In the genomic region with DNA sequence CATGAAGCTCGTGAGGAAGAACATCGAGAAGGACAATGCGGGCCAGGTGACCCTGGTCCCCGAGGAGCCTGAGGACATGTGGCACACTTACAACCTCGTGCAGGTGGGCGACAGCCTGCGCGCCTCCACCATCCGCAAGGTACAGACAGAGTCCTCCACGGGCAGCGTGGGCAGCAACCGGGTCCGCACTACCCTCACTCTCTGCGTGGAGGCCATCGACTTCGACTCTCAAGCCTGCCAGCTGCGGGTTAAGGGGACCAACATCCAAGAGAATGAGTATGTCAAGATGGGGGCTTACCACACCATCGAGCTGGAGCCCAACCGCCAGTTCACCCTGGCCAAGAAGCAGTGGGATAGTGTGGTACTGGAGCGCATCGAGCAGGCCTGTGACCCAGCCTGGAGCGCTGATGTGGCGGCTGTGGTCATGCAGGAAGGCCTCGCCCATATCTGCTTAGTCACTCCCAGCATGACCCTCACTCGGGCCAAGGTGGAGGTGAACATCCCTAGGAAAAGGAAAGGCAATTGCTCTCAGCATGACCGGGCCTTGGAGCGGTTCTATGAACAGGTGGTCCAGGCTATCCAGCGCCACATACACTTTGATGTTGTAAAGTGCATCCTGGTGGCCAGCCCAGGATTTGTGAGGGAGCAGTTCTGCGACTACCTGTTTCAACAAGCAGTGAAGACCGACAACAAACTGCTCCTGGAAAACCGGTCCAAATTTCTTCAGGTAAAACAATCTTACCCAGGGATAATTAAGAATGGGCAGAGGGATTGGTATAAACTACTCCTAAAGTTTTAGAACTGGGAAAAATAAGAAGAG, we compare ENCODE assay signal across 1 cellular context.
TF ChIP-seq lines count a peak whose summit lies in the region.

No MANE protein-coding gene starts in this region.

TF ChIP-seq in K562, 482 proteins besides CTCF, POLR2A, EP300 and RAD21 (continued from another document):
- TF ChIP-seq MEIS2 (IDR thresholded peaks at IDR 0.05; ENCODE audit: partially characterized antibody) (no peak), NCOR1 (IDR thresholded peaks at IDR 0.05) (no peak), ARID2 (IDR thresholded peaks at IDR 0.05) (no peak), TSHZ1 (CRISPR knock-in tag; IDR thresholded peaks at IDR 0.05) (no peak), FOSL1 (tag; conservative IDR thresholded peaks at IDR 0.05) (no peak), ZEB2 (IDR thresholded peaks at IDR 0.05) (peak; percentile 13; the same call in 1 of the 2 replicates), ZZZ3 (IDR thresholded peaks at IDR 0.05) (0 out of 2 replicates have a peak, but pooled peaks have one; percentile 61), MCM5 (IDR thresholded peaks at IDR 0.05; ENCODE audit: low read depth) (no peak), KAT8 (IDR thresholded peaks at IDR 0.05; ENCODE audit: low read depth) (no peak), JUN (IDR thresholded peaks at IDR 0.05; ENCODE audit: borderline replicate concordance, low read depth, low read length) (no peak), JUN (CRISPR knock-in tag; IDR thresholded peaks at IDR 0.05; ENCODE audit: borderline replicate concordance) (no peak), LCOR (CRISPR knock-in tag; IDR thresholded peaks at IDR 0.05) (no peak), ZNF24 (IDR thresholded peaks at IDR 0.05) (no peak), ZNF79 (CRISPR knock-in tag; IDR thresholded peaks at IDR 0.05; ENCODE audit: low read depth) (no peak), ZNF707 (CRISPR knock-in tag; conservative IDR thresholded peaks at IDR 0.05) (no peak), SRSF3 (IDR thresholded peaks at IDR 0.05; ENCODE audit: insufficient read depth, low read length) (0 out of 2 replicates have a peak, but pooled peaks have one; percentile 71), SMARCC2 (IDR thresholded peaks at IDR 0.05; ENCODE audit: low read depth) (no peak), NONO (IDR thresholded peaks at IDR 0.05; ENCODE audit: low read depth in 2 of 2, low read length in 1 of 2) (no peak), SMAD1 (IDR thresholded peaks at IDR 0.05; ENCODE audit: low read depth, low read length, partially characterized antibody) (no peak), NR2F6 (CRISPR knock-in tag; IDR thresholded peaks at IDR 0.05) (no peak), BCOR (IDR thresholded peaks at IDR 0.05) (0 out of 2 replicates have a peak, but pooled peaks have one; percentile 19), ETV1 (tag; conservative IDR thresholded peaks at IDR 0.05; ENCODE audit: low read depth) (0 out of 2 replicates have a peak, but pooled peaks have one; percentile 9), L3MBTL2 (IDR thresholded peaks at IDR 0.05) (peak; percentile 77), SP2 (IDR thresholded peaks at IDR 0.05; ENCODE audit: extremely low read depth, low read depth, low read length, poor library complexity, severe bottlenecking) (no peak), HNRNPLL (IDR thresholded peaks at IDR 0.05; ENCODE audit: low read depth, low read length, poor library complexity, severe bottlenecking) (no peak)
TF ChIP-seq in K562: peak in this region for 69.
